Comparison of ENCODE assay signal across 1 cellular context in the genomic region with DNA sequence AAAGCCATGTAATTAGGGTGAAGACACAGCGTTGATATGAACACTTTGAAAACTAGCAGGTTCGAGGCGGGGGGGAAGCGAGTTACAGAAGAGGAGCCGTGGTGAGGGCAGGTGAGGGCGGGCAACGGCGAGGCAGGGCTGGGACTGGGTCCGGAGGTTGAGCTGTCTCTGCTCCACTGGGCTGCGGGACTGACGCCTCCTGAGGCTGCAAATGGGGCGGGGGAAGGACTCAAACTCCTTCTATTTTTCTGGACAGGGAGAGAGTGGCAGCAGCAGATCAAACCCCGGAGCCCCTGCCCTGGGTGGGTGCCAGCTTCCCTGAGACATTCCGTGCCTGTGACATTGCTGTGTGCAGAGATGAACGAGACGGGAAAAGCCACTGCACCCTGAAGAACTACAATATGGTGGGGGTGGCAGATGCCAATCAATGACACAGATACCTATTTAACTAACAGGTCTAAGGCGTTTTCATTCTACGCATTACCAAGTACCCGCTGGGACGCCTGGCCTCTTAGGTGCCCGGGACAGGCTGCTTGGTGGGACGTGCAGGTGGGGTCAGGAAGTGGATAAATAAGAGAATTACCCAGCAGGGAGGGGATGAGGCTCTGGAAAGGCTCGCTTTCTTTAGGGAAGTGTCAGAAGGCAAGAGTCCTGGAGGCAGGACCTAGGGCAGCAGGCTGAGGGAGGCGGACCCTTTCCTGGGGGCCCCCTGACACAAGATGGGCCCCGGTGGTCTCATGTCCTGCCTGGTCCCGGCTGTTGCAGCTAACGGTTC.
TF ChIP-seq lines count a peak whose summit lies in the region.

No MANE protein-coding gene starts in this region.

TF ChIP-seq in GM23338, 12 proteins besides CTCF, POLR2A, EP300 and RAD21:
- TF ChIP-seq, protein P1, sequence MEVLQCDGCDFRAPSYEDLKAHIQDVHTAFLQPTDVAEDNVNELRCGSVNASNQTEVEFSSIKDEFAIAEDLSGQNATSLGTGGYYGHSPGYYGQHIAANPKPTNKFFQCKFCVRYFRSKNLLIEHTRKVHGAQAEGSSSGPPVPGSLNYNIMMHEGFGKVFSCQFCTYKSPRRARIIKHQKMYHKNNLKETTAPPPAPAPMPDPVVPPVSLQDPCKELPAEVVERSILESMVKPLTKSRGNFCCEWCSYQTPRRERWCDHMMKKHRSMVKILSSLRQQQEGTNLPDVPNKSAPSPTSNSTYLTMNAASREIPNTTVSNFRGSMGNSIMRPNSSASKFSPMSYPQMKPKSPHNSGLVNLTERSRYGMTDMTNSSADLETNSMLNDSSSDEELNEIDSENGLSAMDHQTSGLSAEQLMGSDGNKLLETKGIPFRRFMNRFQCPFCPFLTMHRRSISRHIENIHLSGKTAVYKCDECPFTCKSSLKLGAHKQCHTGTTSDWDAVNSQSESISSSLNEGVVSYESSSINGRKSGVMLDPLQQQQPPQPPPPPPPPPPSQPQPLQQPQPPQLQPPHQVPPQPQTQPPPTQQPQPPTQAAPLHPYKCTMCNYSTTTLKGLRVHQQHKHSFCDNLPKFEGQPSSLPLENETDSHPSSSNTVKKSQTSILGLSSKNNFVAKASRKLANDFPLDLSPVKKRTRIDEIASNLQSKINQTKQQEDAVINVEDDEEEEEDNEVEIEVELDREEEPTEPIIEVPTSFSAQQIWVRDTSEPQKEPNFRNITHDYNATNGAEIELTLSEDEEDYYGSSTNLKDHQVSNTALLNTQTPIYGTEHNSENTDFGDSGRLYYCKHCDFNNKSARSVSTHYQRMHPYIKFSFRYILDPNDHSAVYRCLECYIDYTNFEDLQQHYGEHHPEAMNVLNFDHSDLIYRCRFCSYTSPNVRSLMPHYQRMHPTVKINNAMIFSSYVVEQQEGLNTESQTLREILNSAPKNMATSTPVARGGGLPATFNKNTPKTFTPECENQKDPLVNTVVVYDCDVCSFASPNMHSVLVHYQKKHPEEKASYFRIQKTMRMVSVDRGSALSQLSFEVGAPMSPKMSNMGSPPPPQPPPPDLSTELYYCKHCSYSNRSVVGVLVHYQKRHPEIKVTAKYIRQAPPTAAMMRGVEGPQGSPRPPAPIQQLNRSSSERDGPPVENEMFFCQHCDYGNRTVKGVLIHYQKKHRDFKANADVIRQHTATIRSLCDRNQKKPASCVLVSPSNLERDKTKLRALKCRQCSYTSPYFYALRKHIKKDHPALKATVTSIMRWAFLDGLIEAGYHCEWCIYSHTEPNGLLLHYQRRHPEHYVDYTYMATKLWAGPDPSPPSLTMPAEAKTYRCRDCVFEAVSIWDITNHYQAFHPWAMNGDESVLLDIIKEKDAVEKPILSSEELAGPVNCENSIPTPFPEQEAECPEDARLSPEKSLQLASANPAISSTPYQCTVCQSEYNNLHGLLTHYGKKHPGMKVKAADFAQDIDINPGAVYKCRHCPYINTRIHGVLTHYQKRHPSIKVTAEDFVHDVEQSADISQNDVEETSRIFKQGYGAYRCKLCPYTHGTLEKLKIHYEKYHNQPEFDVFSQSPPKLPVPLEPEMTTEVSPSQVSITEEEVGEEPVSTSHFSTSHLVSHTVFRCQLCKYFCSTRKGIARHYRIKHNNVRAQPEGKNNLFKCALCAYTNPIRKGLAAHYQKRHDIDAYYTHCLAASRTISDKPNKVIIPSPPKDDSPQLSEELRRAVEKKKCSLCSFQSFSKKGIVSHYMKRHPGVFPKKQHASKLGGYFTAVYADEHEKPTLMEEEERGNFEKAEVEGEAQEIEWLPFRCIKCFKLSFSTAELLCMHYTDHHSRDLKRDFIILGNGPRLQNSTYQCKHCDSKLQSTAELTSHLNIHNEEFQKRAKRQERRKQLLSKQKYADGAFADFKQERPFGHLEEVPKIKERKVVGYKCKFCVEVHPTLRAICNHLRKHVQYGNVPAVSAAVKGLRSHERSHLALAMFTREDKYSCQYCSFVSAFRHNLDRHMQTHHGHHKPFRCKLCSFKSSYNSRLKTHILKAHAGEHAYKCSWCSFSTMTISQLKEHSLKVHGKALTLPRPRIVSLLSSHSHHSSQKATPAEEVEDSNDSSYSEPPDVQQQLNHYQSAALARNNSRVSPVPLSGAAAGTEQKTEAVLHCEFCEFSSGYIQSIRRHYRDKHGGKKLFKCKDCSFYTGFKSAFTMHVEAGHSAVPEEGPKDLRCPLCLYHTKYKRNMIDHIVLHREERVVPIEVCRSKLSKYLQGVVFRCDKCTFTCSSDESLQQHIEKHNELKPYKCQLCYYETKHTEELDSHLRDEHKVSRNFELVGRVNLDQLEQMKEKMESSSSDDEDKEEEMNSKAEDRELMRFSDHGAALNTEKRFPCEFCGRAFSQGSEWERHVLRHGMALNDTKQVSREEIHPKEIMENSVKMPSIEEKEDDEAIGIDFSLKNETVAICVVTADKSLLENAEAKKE (CRISPR knock-in tag; IDR thresholded peaks at IDR 0.05) = no peak
- TF ChIP-seq CREB1 (CRISPR knock-in tag; IDR thresholded peaks at IDR 0.05; ENCODE audit: low read depth) (no peak), EZH2 (IDR thresholded peaks at IDR 0.05; ENCODE audit: low read depth, unreplicated experiment) (no peak), ZNF331 (CRISPR knock-in tag; IDR thresholded peaks at IDR 0.05; ENCODE audit: low read depth) (no peak), REST (IDR thresholded peaks at IDR 0.05; ENCODE audit: unreplicated experiment) (no peak), NANOG (IDR thresholded peaks at IDR 0.05; ENCODE audit: borderline replicate concordance) (no peak), ZNF114 (CRISPR knock-in tag; IDR thresholded peaks at IDR 0.05) (no peak), EZH2phosphoT487 (IDR thresholded peaks at IDR 0.05; ENCODE audit: unreplicated experiment) (no peak), POLR2AphosphoS5 (IDR thresholded peaks at IDR 0.05; ENCODE audit: low read depth) (no peak), JUNB (IDR thresholded peaks at IDR 0.05; ENCODE audit: unreplicated experiment) (no peak), STAT1 (IDR thresholded peaks at IDR 0.05; ENCODE audit: unreplicated experiment) (no peak)
- TF ChIP-seq, protein P2, sequence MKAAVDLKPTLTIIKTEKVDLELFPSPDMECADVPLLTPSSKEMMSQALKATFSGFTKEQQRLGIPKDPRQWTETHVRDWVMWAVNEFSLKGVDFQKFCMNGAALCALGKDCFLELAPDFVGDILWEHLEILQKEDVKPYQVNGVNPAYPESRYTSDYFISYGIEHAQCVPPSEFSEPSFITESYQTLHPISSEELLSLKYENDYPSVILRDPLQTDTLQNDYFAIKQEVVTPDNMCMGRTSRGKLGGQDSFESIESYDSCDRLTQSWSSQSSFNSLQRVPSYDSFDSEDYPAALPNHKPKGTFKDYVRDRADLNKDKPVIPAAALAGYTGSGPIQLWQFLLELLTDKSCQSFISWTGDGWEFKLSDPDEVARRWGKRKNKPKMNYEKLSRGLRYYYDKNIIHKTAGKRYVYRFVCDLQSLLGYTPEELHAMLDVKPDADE (IDR thresholded peaks at IDR 0.05) = no peak
TF ChIP-seq in GM23338: peak in this region for 0.
